ENCODE assay signal across 24 cellular contexts in the genomic region with DNA sequence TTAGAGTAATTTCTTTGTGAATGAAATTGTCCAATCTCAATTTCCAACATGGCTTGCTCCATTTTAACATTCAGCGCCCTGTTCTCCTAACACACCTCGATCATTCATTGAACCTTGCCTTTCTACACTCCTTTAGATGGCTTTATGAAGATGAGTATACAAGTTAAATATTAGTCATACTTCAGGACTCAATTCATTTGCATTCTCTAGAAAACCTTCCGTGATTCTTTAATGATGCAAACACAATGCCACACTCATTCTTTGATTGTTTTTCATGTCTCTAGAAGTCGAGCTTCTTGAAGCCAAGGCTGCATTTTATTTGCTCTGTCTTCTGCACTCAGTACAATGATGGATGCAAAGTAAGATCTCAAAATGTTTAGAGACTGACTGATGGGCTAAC.
A peak's percentile ranks its signal among the peaks of the same experiment; 100 is the strongest.
DNase-seq lines count a peak whose midpoint lies in the region; ATAC-seq, FAIRE-seq and TF ChIP-seq lines count a peak whose summit lies in the region.
"Had no signal": no experiment of that assay in that cellular context is flagged by ENCODE, and none has a peak within 500 bp of the region (broad histone marks: within the 10 kb centered on the region; RNA-seq: fewer than 3 reads in every experiment).

No MANE protein-coding gene starts in this region.

- no peak for TF ChIP-seq CTCF in epithelial cell of esophagus (IDR thresholded peaks at IDR 0.05; ENCODE audit: insufficient read depth, low read depth, low read length, missing control alignments)

- H3K4me3 ChIP-seq in epithelial cell of esophagus (ENCODE audit: low read length), result no peak overlapping the region
- H3K4me3 ChIP-seq: BLaER1, PC-9 had no signal

- peak; percentile 45 for ATAC-seq in HG03432 (IDR thresholded peaks at IDR 0.05; ENCODE audit: unreplicated experiment)
- ATAC-seq in HG03095 (IDR thresholded peaks at IDR 0.05; ENCODE audit: unreplicated experiment), result no peak
- ATAC-seq in GM18505 (IDR thresholded peaks at IDR 0.05; ENCODE audit: unreplicated experiment), result no peak

- TF ChIP-seq POLR2A in GM18505 (IDR thresholded peaks at IDR 0.05; ENCODE audit: borderline replicate concordance, extremely low read depth, insufficient read depth, insufficient read length), result no peak

- DNase-seq in RCC 7860 (ENCODE audit: low spot score) (no peak), epithelial cell of esophagus (ENCODE audit: low read depth) (peak; percentile 63), renal cortical epithelial cell (ENCODE audit: low read depth) (peak; percentile 11), NCI-H2196 treated with DMSO at 0.1 percent for 48 hours (lab: John Stamatoyannopoulos, UW; ENCODE audit: unreplicated experiment) (no peak)
- DNase-seq: CD4-positive, CD25-positive, alpha-beta regulatory T cell; DMS153; MV-4-11; NCI-H1105; NCI-H146; NCI-H1930; NCI-H2107; NCI-H446; NCI-H524 treated with DMSO at 0.1 percent for 48 hours; NCI-H774; NK-92 treated with Interleukin-12 subunit alpha and Interleukin-12 subunit beta, amount 100 ng/mL, for 24 hours; PC-9; RPMI8226; SHP77 treated with DMSO at 0.1 percent for 48 hours had no signal

- peak; percentile 57 for FAIRE-seq in RCC 7860 (lab: Jason Lieb, UNC)
- FAIRE-seq: A204.1, H54 had no signal

Comparison
In these comparisons a context has a peak if more than half of its experiments do, and no peak if none do; other contexts are left out.
1. DNase-seq: peak in epithelial cell of esophagus (single experiment) and renal cortical epithelial cell (single experiment); none in RCC 7860 (single experiment) and NCI-H2196 treated with DMSO at 0.1 percent for 48 hours (single experiment).